8 cellular contexts compared by ENCODE assay signal in the genomic region with DNA sequence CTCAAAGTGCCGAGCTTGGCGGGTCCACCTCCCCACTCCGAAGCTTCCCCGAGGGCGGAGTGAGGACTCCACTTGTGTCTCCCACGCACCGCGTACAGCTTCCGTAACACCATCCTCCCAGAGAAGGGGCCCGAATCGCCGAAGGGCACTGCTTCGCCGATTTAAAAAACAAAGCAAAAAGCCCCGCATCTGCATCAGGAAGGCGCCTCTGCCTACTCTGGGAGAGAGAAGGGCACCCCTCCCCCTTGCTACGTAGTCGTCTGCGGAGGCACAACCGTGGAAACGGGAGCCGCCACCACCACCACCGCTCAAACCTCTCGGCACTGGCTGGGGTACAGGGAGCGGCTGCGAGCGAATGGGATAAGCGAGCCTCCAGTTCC. TPM values are rescaled to one million over a fixed set of nuclear protein-coding genes. Genes with fewer than 3 reads are reported as not detected.
DNase-seq lines count a peak whose midpoint lies in the region; ATAC-seq and TF ChIP-seq lines count a peak whose summit lies in the region.

No MANE protein-coding gene starts in this region.

- no peaks in the 10 kb centered on the region for H3K9me3 ChIP-seq in CD8-positive, alpha-beta memory T cell (ENCODE audit: low read length)
- no peaks in the 10 kb centered on the region for H3K9me3 ChIP-seq in adrenal gland (replicated peaks in 1 of 3)
- H3K9me3 ChIP-seq in iPS-15b (ENCODE audit: control insufficient read depth, insufficient read depth, low read length) = no peaks in the 10 kb centered on the region
- no peaks in the 10 kb centered on the region for H3K9me3 ChIP-seq in spleen

- peaks cover 23% of the 10 kb centered on the region for H3K4me1 ChIP-seq in CD8-positive, alpha-beta memory T cell (ENCODE audit: insufficient read depth, low read length)
- H3K4me1 ChIP-seq in adrenal gland (replicated peaks in 1 of 2) (peaks cover 18 to 26% of the 10 kb centered on the region in 2 donors), iPS-15b (ENCODE audit: control insufficient read depth, insufficient read depth, low read length) (peaks cover 2% of the 10 kb centered on the region), spleen (peaks cover 23 to 58% (median 45%) of the 10 kb centered on the region in 6 donors)

- H3K27me3 Mint-ChIP-seq in CD8-positive, alpha-beta memory T cell = peaks cover 0 to 1% of the 10 kb centered on the region in 2 donors

- POLR2A ChIA-PET in CD8-positive, alpha-beta memory T cell (lab: Charles Lee) = interaction anchor here (0.6 to 2.8 kb wide), 9 partner anchors 9 to 1002 kb away, joined by 3 to 46 read pairs (median 4); partner anchors contain the start of genes FBXO45, PAK2, PIGZ and SENP5

- WGBS in adrenal gland, 4 donors = 0 to 1% (median 0%) methylated on average over 8 to 28 of the region's 28 CpGs
- WGBS in spleen, 5 donors = 0% methylated on average over 17 to 28 of the region's 28 CpGs

- peak overlapping the region; percentile 97 for H3K4me3 ChIP-seq in CD8-positive, alpha-beta memory T cell (ENCODE audit: low read length)
- H3K4me3 ChIP-seq in adrenal gland (peak overlapping the region; percentile 26 to 100 (median 84)), iPS-15b (ENCODE audit: low read depth, low read length) (peak overlapping the region; percentile 99), spleen (peak overlapping the region; percentile 87 to 100 (median 100))

- DNase-seq in CD8-positive, alpha-beta memory T cell = peak in 3 of 5 donors; percentile 48 to 73 (median 71)
- DNase-seq in HPDE6-E6E7 (ENCODE audit: extremely low spot score) = peak; percentile 26
- peak; percentile 45 for DNase-seq in T follicular helper cell (ENCODE audit: low read depth)
- peak in 6 of 7 donors; percentile 49 to 76 (median 66) for DNase-seq in adrenal gland
- DNase-seq in spleen = peak; percentile 86
- no peak for DNase-seq in pons (ENCODE audit: low spot score)

- peak overlapping the region; percentile 93 to 98 (median 98) for H3K27ac Mint-ChIP-seq in CD8-positive, alpha-beta memory T cell

- H3K36me3 Mint-ChIP-seq in CD8-positive, alpha-beta memory T cell = peaks cover 0 to 59% (median 9%) of the 10 kb centered on the region in 3 donors

- no peaks in the 10 kb centered on the region for H3K9me3 Mint-ChIP-seq in CD8-positive, alpha-beta memory T cell

- ATAC-seq in GM19463 (IDR thresholded peaks at IDR 0.05; ENCODE audit: unreplicated experiment) = peak; percentile 23

- peak overlapping the region; percentile 91 to 98 (median 97) for H3K4me3 Mint-ChIP-seq in CD8-positive, alpha-beta memory T cell

- H3K4me1 Mint-ChIP-seq in CD8-positive, alpha-beta memory T cell = peaks cover 38 to 51% (median 45%) of the 10 kb centered on the region in 3 donors

- no peak for TF ChIP-seq POLR2A in adrenal gland (IDR thresholded peaks at IDR 0.05)
- TF ChIP-seq POLR2A in spleen (IDR thresholded peaks at IDR 0.05) = no peak

- CTCF ChIA-PET in CD8-positive, alpha-beta memory T cell (lab: Charles Lee) = interaction anchor here (1.1 to 4.0 kb wide), 6 partner anchors 8 to 105 kb away, joined by 3 to 22 read pairs (median 4); partner anchors contain the start of gene SENP5

- no peaks in the 10 kb centered on the region for H3K27me3 ChIP-seq in CD8-positive, alpha-beta memory T cell (ENCODE audit: insufficient read depth, low read length, poor library complexity, severe bottlenecking)
- no peaks in the 10 kb centered on the region for H3K27me3 ChIP-seq in adrenal gland
- no peaks in the 10 kb centered on the region for H3K27me3 ChIP-seq in iPS-15b (ENCODE audit: control insufficient read depth, insufficient read depth, low read length)
- H3K27me3 ChIP-seq in spleen (replicated peaks in 1 of 7) = no peaks in the 10 kb centered on the region

- intact Hi-C loops in adrenal gland (cut with DNase I) (loop anchor here in 1 of 2 donors (10.0 kb wide), 1 partner anchor 67 kb away; no protein-coding TSS in a partner anchor), spleen (cut with DNase I; ENCODE audit: low total_unique reads) (loop anchor here (10.0 kb wide), 1 partner anchor 77 kb away; the partner anchor contains the start of gene SENP5)

- peak overlapping the region; percentile 99 for H3K9ac ChIP-seq in iPS-15b (ENCODE audit: low read depth, low read length)

- peak overlapping the region; percentile 96 for H3K27ac ChIP-seq in CD8-positive, alpha-beta memory T cell (ENCODE audit: low read depth, low read length)
- H3K27ac ChIP-seq in adrenal gland (peak overlapping the region; percentile 57 to 97 (median 89)), spleen (peak overlapping the region; percentile 91 to 96 (median 94))

- TF ChIP-seq CTCF in adrenal gland (IDR thresholded peaks at IDR 0.05) = no peak
- TF ChIP-seq CTCF in spleen (IDR thresholded peaks at IDR 0.05 in 8 of 11, conservative IDR thresholded peaks at IDR 0.05 in 3 of 11) = no peak

- peaks cover 14% of the 10 kb centered on the region for H3K36me3 ChIP-seq in CD8-positive, alpha-beta memory T cell (ENCODE audit: insufficient read depth, low read length)
- H3K36me3 ChIP-seq in adrenal gland (replicated peaks in 1 of 2) (peaks cover 0 to 22% of the 10 kb centered on the region in 2 donors), iPS-15b (ENCODE audit: control insufficient read depth, insufficient read depth, low read length) (peaks cover 29% of the 10 kb centered on the region), spleen (peaks cover 0 to 44% (median 27%) of the 10 kb centered on the region in 6 donors)

RNA-seq across cellular contexts. Expression of gene NCBP2, which starts 0.5 kb away (rescaled TPM):
- 100 to 1,000 TPM; 127 to 131 TPM for total RNA-seq in CD8-positive, alpha-beta memory T cell
- 70.7 TPM for polyA plus RNA-seq in CD8-positive, alpha-beta memory T cell
- total RNA-seq in adrenal gland = 10 to 100 TPM; 38.5 to 77.8 (median 56.7) TPM
- 100 to 1,000 TPM in 1 of 3 donors, 10 to 100 TPM in 2; 42.0 to 100 (median 48.4) TPM for polyA plus RNA-seq in adrenal gland
- total RNA-seq in spleen = 10 to 100 TPM; 44.6 to 50.2 (median 48.7) TPM
- polyA plus RNA-seq in spleen = 10 to 100 TPM; 53.7 to 61.1 (median 56.9) TPM

RNA-seq across cellular contexts. Expression of gene PIGZ, which starts 26.8 kb away (rescaled TPM):
- under 1 TPM; 0.31 to 0.49 TPM for total RNA-seq in CD8-positive, alpha-beta memory T cell
- not detected for polyA plus RNA-seq in CD8-positive, alpha-beta memory T cell
- total RNA-seq in adrenal gland (1 to 10 TPM in 7 of 8 donors, under 1 TPM in 1; 0.66 to 4.0 (median 2.1) TPM), spleen (1 to 10 TPM; 2.0 to 5.1 (median 2.6) TPM)
- polyA plus RNA-seq in adrenal gland (1 to 10 TPM in 2 of 3 donors, under 1 TPM in 1; 0.88 to 2.9 (median 2.0) TPM), spleen (1 to 10 TPM; 2.0 to 2.6 (median 2.2) TPM)
